Comparison of ENCODE assay signal across 25 cellular contexts in the genomic region with DNA sequence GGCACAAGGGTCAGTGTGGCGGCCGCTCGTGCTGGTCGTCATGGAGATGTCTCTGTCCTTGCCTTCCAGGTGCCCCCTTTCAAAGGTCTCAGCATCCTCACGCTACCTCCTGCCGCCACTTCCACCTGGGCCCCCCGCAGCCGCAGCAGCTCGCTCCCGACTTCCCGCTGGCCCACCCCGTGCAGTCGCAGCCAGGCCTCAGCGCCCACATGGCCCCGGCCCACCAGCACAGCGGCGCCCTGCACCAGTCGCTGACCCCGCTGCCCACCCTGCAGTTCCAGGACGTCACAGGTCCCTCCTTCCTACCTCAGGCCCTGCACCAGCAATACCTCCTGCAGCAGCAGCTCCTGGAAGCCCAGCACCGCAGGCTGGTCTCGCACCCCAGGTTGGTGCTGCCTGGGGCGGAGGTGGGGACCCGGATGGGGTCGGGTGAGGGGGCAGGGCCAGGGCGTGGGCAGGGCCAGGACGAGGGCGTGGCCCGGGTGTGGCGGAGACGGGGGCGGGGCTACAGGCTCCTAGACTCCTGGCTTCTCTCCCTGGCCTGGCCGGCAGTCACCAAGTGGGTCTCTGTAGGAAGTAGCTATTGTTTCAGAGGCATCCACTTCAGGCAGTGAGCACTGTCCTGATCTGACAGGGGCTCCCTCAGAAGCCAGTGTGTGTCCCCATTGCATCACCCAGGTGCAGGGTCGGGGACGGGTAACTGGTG.
DNase-seq lines count a peak whose midpoint lies in the region; ATAC-seq and TF ChIP-seq lines count a peak whose summit lies in the region.
"Had no signal": no experiment of that assay in that cellular context is flagged by ENCODE, and none has a peak within 500 bp of the region (broad histone marks: within the 10 kb centered on the region; RNA-seq: fewer than 3 reads in every experiment).

No MANE protein-coding gene starts in this region.

- no peaks in the 10 kb centered on the region for H3K4me1 ChIP-seq in HEK293 (ENCODE audit: control insufficient read depth, insufficient read depth, low read length)
- H3K4me1 ChIP-seq: ascending aorta, left ventricle myocardium inferior, spleen had no signal

- no peak overlapping the region for H3K27ac Mint-ChIP-seq in stimulated activated naive CD8-positive, alpha-beta T cell treated with anti-CD3 and anti-CD28 coated beads, Interleukin-15, amount 100 ng/mL, for 72 hours
- no peak overlapping the region for H3K27ac Mint-ChIP-seq in activated naive CD4-positive, alpha-beta T cell treated with anti-CD3 and anti-CD28 coated beads for 36 hours
- H3K27ac Mint-ChIP-seq: activated CD4-positive, alpha-beta T cell treated with anti-CD3 and anti-CD28 coated beads, Interleukin-2, amount 10 ng/mL, durations not matched to agents 7 days and 5 days; activated naive CD4-positive, alpha-beta T cell treated with anti-CD3 and anti-CD28 coated beads, Interleukin-2, amount 50 U/mL, for 24 hours; activated T-helper 1 cell treated with anti-CD3 and anti-CD28 coated beads, Interleukin-12 subunit alpha, Interleukin-12 subunit beta, Interleukin-2, Interleukin-4 antibody, amounts not matched to agents 30 ng/mL and 10 ng/mL and 1 ng/mL, durations not matched to agents 14 hours and 24 hours and 36 hours; naive thymus-derived CD8-positive, alpha-beta T cell; stimulated activated naive B cell treated with anti-CD40 and anti-IgM and Interleukin-4, amounts not matched to agents 10 μg/mL and 1 μg/mL and 100 μg/mL, for 72 hours had no signal

- H3K36me3 ChIP-seq in HEK293 (ENCODE audit: control insufficient read depth in 2 of 2, insufficient read depth in 1 of 2, low read length in 2 of 2) = no peaks in the 10 kb centered on the region
- H3K36me3 ChIP-seq: ascending aorta, left ventricle myocardium inferior, ovary, thoracic aorta had no signal

- H3K27me3 Mint-ChIP-seq in stimulated activated naive CD8-positive, alpha-beta T cell treated with anti-CD3 and anti-CD28 coated beads, Interleukin-15, amount 100 ng/mL, for 72 hours = peaks cover 12% of the 10 kb centered on the region
- peaks cover 2% of the 10 kb centered on the region for H3K27me3 Mint-ChIP-seq in activated naive CD4-positive, alpha-beta T cell treated with anti-CD3 and anti-CD28 coated beads for 36 hours (ENCODE audit: low read depth)

- H3K4me3 ChIP-seq in HEK293 (ENCODE audit: low read depth, low read length) = no peak overlapping the region
- H3K4me3 ChIP-seq: ascending aorta, left ventricle myocardium inferior, ovary, spleen, thoracic aorta had no signal

- no peaks in the 10 kb centered on the region for H3K4me1 Mint-ChIP-seq in stimulated activated naive CD8-positive, alpha-beta T cell treated with anti-CD3 and anti-CD28 coated beads, Interleukin-15, amount 100 ng/mL, for 72 hours
- no peaks in the 10 kb centered on the region for H3K4me1 Mint-ChIP-seq in activated naive CD4-positive, alpha-beta T cell treated with anti-CD3 and anti-CD28 coated beads for 36 hours (ENCODE audit: low read depth)
- H3K4me1 Mint-ChIP-seq: activated CD4-positive, alpha-beta T cell treated with anti-CD3 and anti-CD28 coated beads, Interleukin-2, amount 10 ng/mL, durations not matched to agents 7 days and 5 days; activated naive CD4-positive, alpha-beta T cell treated with anti-CD3 and anti-CD28 coated beads, Interleukin-2, amount 50 U/mL, for 24 hours; stimulated activated naive B cell treated with anti-CD40 and anti-IgM and Interleukin-4, amounts not matched to agents 10 μg/mL and 1 μg/mL and 100 μg/mL, for 72 hours had no signal

- POLR2A ChIA-PET in HEK293 (lab: Yijun Ruan, JAX) = no interaction called here

- no peak overlapping the region for H3K4me3 Mint-ChIP-seq in stimulated activated naive CD8-positive, alpha-beta T cell treated with anti-CD3 and anti-CD28 coated beads, Interleukin-15, amount 100 ng/mL, for 72 hours
- H3K4me3 Mint-ChIP-seq in activated naive CD4-positive, alpha-beta T cell treated with anti-CD3 and anti-CD28 coated beads for 36 hours = no peak overlapping the region
- H3K4me3 Mint-ChIP-seq: activated CD4-positive, alpha-beta T cell treated with anti-CD3 and anti-CD28 coated beads, Interleukin-2, amount 10 ng/mL, durations not matched to agents 7 days and 5 days; activated naive CD4-positive, alpha-beta T cell treated with anti-CD3 and anti-CD28 coated beads, Interleukin-2, amount 50 U/mL, for 24 hours; activated T-helper 1 cell treated with anti-CD3 and anti-CD28 coated beads, Interleukin-12 subunit alpha, Interleukin-12 subunit beta, Interleukin-2, Interleukin-4 antibody, amounts not matched to agents 30 ng/mL and 10 ng/mL and 1 ng/mL, durations not matched to agents 14 hours and 24 hours and 36 hours; naive thymus-derived CD8-positive, alpha-beta T cell; stimulated activated naive B cell treated with anti-CD40 and anti-IgM and Interleukin-4, amounts not matched to agents 10 μg/mL and 1 μg/mL and 100 μg/mL, for 72 hours had no signal

- H3K27ac ChIP-seq in HEK293 (ENCODE audit: extremely low read depth, low read depth, low read length) = no peak overlapping the region
- H3K27ac ChIP-seq: ascending aorta, C4-2B, left ventricle myocardium inferior, ovary, spleen, thoracic aorta had no signal

- no peaks in the 10 kb centered on the region for H3K9me3 ChIP-seq in HEK293 (ENCODE audit: control insufficient read depth, insufficient read depth, low read depth, low read length)
- H3K9me3 ChIP-seq: ascending aorta, left ventricle myocardium inferior, ovary, spleen, thoracic aorta had no signal

- CTCF ChIA-PET in HEK293 (lab: Yijun Ruan, JAX) = no interaction called here
- CTCF ChIA-PET in activated naive CD4-positive, alpha-beta T cell treated with anti-CD3 and anti-CD28 coated beads for 36 hours (lab: Charles Lee) = no interaction called here

- TF ChIP-seq CTCF in HEK293 (tag by site-specific recombination; IDR thresholded peaks at IDR 0.05) = no peak

- DNase-seq in ecto neural progenitor cell (ENCODE audit: low spot score) (peak; percentile 74), iPS-NIHi7 (ENCODE audit: extremely low spot score) (peak; percentile 93), C1 segment of cervical spinal cord (lab: John Stamatoyannopoulos, UW) (no peak), mesenteric fat pad (ENCODE audit: low spot score) (no peak)
- peak in 1 of 2 donors; percentile 8 for DNase-seq in stimulated activated naive CD8-positive, alpha-beta T cell treated with anti-CD3 and anti-CD28 coated beads, Interleukin-15, amount 100 ng/mL, for 72 hours
- DNase-seq in activated naive CD4-positive, alpha-beta T cell treated with anti-CD3 and anti-CD28 coated beads for 36 hours = no peak
- DNase-seq: activated CD4-positive, alpha-beta T cell treated with anti-CD3 and anti-CD28 coated beads, Interleukin-2, amount 10 ng/mL, durations not matched to agents 7 days and 5 days; Calu3; cortex of kidney; Karpas-422; left ventricle myocardium inferior; midbrain; naive thymus-derived CD8-positive, alpha-beta T cell; NCI-H187; ovary; spleen; stimulated activated CD4-positive, alpha-beta T cell treated with anti-CD3 and anti-CD28 coated beads, Interleukin-2, amount 100 ng/mL, for 48 hours; stimulated activated naive B cell treated with anti-CD40 and anti-IgM and Interleukin-4, amounts not matched to agents 10 μg/mL and 1 μg/mL and 100 μg/mL, for 72 hours had no signal

- no peaks in the 10 kb centered on the region for H3K9me3 Mint-ChIP-seq in stimulated activated naive CD8-positive, alpha-beta T cell treated with anti-CD3 and anti-CD28 coated beads, Interleukin-15, amount 100 ng/mL, for 72 hours
- no peaks in the 10 kb centered on the region for H3K9me3 Mint-ChIP-seq in activated naive CD4-positive, alpha-beta T cell treated with anti-CD3 and anti-CD28 coated beads for 36 hours
- H3K9me3 Mint-ChIP-seq: activated CD4-positive, alpha-beta T cell treated with anti-CD3 and anti-CD28 coated beads, Interleukin-2, amount 10 ng/mL, durations not matched to agents 7 days and 5 days; activated naive CD4-positive, alpha-beta T cell treated with anti-CD3 and anti-CD28 coated beads, Interleukin-2, amount 50 U/mL, for 24 hours; activated T-helper 1 cell treated with anti-CD3 and anti-CD28 coated beads, Interleukin-12 subunit alpha, Interleukin-12 subunit beta, Interleukin-2, Interleukin-4 antibody, amounts not matched to agents 30 ng/mL and 10 ng/mL and 1 ng/mL, durations not matched to agents 14 hours and 24 hours and 36 hours; naive thymus-derived CD8-positive, alpha-beta T cell; stimulated activated naive B cell treated with anti-CD40 and anti-IgM and Interleukin-4, amounts not matched to agents 10 μg/mL and 1 μg/mL and 100 μg/mL, for 72 hours had no signal

- H3K36me3 Mint-ChIP-seq in activated naive CD4-positive, alpha-beta T cell treated with anti-CD3 and anti-CD28 coated beads for 36 hours (ENCODE audit: low read depth) = no peaks in the 10 kb centered on the region
- H3K36me3 Mint-ChIP-seq: activated naive CD4-positive, alpha-beta T cell treated with anti-CD3 and anti-CD28 coated beads, Interleukin-2, amount 50 U/mL, for 24 hours; naive thymus-derived CD8-positive, alpha-beta T cell; stimulated activated naive B cell treated with anti-CD40 and anti-IgM and Interleukin-4, amounts not matched to agents 10 μg/mL and 1 μg/mL and 100 μg/mL, for 72 hours had no signal

- ATAC-seq in stimulated activated naive CD8-positive, alpha-beta T cell treated with anti-CD3 and anti-CD28 coated beads, Interleukin-15, amount 100 ng/mL, for 72 hours = peak; percentile 54
- ATAC-seq: naive thymus-derived CD8-positive, alpha-beta T cell; SK-N-SH treated with all-trans-retinoic acid at 6 μM for 48 hours; stimulated activated naive B cell treated with anti-CD40 and anti-IgM and Interleukin-4, amounts not matched to agents 10 μg/mL and 1 μg/mL and 100 μg/mL, for 72 hours had no signal

- intact Hi-C loops in activated naive CD4-positive, alpha-beta T cell treated with anti-CD3 and anti-CD28 coated beads for 36 hours (cut with micrococcal nuclease) = no loop called here

TF ChIP-seq in HEK293, 187 proteins besides CTCF, POLR2A, EP300 and RAD21:
- TF ChIP-seq KLF8 (tag by site-specific recombination; IDR thresholded peaks at IDR 0.05) (0 out of 2 replicates have a peak, but pooled peaks have one; percentile 18), KLF1 (tag by site-specific recombination; IDR thresholded peaks at IDR 0.05) (peak; percentile 94), ZNF155 (tag by site-specific recombination; IDR thresholded peaks at IDR 0.05) (no peak)

Comparison
In these comparisons a context has a peak if more than half of its experiments do, and no peak if none do; other contexts are left out.
1. DNase-seq: peak in ecto neural progenitor cell (single experiment) and iPS-NIHi7 (single experiment); none in C1 segment of cervical spinal cord (0 of 14), activated naive CD4-positive, alpha-beta T cell treated with anti-CD3 and anti-CD28 coated beads for 36 hours (single experiment) and mesenteric fat pad (single experiment).